20 cellular contexts compared by ENCODE assay signal in the genomic region with DNA sequence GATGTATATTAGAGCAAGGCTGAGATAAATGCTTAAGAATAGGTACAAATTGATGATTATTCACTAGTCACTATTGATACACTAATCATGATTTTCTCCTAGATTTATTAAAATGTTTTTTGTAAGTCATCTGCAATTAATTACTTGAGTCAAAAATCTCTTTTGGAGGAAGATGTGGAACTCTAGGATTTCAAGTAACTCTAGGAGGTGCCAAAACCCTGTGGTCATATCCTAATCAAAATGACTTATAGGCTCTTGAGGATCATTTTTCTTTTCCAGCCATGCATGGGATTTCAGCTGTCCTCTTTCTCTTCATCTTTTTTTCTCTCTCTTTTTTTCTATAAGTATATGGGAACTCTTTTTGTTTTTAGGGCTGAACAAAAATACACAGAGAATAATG.
DNase-seq lines count a peak whose midpoint lies in the region; ATAC-seq, FAIRE-seq and TF ChIP-seq lines count a peak whose summit lies in the region.
"Had no signal": no experiment of that assay in that cellular context is flagged by ENCODE, and none has a peak within 500 bp of the region (broad histone marks: within the 10 kb centered on the region; RNA-seq: fewer than 3 reads in every experiment).

No MANE protein-coding gene starts in this region.

- peaks cover 3% of the 10 kb centered on the region for H3K9me3 Mint-ChIP-seq in astrocyte (ENCODE audit: unreplicated experiment)

- no peak overlapping the region for H3K4me2 ChIP-seq in astrocyte (ENCODE audit: low read length)
- H3K4me2 ChIP-seq: A549, PC-9, SK-N-SH had no signal

- H3K9ac ChIP-seq in astrocyte (ENCODE audit: low read length), result no peak overlapping the region
- H3K9ac ChIP-seq: SK-N-SH had no signal

- POLR2A ChIA-PET in A673 (lab: Charles Lee; ENCODE audit: low non-redundant PET), result interaction anchor here (0.7 kb wide), 1 partner anchor 20 kb away, joined by 3 read pairs; no protein-coding TSS in a partner anchor

- H3K79me2 ChIP-seq in astrocyte (ENCODE audit: insufficient read depth, low read length), result no peaks in the 10 kb centered on the region

- no peaks in the 10 kb centered on the region for H4K20me1 ChIP-seq in astrocyte (ENCODE audit: insufficient read depth, low read length)

- no peak for FAIRE-seq in astrocyte (lab: Jason Lieb, UNC)
- FAIRE-seq: A549, D721Med had no signal

- no peaks in the 10 kb centered on the region for H3K4me1 Mint-ChIP-seq in astrocyte (ENCODE audit: low read depth, unreplicated experiment)

- intact Hi-C loops in A673 (cut with micrococcal nuclease; ENCODE audit: unreplicated experiment), result no loop called here

- H3K27me3 Mint-ChIP-seq in astrocyte (ENCODE audit: low read depth, unreplicated experiment), result peaks cover 2% of the 10 kb centered on the region

- CTCF ChIA-PET in A673 (lab: Charles Lee), result no interaction called here

- H3K27ac ChIP-seq in A673 (ENCODE audit: low read depth, low read length, poor library complexity, severe bottlenecking), result no peak overlapping the region
- no peak overlapping the region for H3K27ac ChIP-seq in astrocyte (ENCODE audit: low read depth, low read length)
- H3K27ac ChIP-seq: A549, PC-9 had no signal

- H3K4me1 ChIP-seq in A673 (ENCODE audit: insufficient read depth, low read length, poor library complexity, severe bottlenecking), result peaks cover 36% of the 10 kb centered on the region
- no peaks in the 10 kb centered on the region for H3K4me1 ChIP-seq in astrocyte (ENCODE audit: insufficient read depth, low read length)
- H3K4me1 ChIP-seq: A549 had no signal

- H3K9me3 ChIP-seq in A673 (ENCODE audit: low read depth, low read length, poor library complexity, severe bottlenecking) (no peaks in the 10 kb centered on the region), astrocyte (ENCODE audit: insufficient read depth, low read depth, low read length) (no peaks in the 10 kb centered on the region)
- H3K9me3 ChIP-seq: A549, SK-N-SH had no signal

- ATAC-seq in HG02973 (IDR thresholded peaks at IDR 0.05; ENCODE audit: unreplicated experiment) (no peak), GM19467 (IDR thresholded peaks at IDR 0.05; ENCODE audit: unreplicated experiment) (no peak)
- ATAC-seq: A549 had no signal

- H3K36me3 ChIP-seq in A673 (ENCODE audit: insufficient read depth, low read length, poor library complexity, severe bottlenecking), result no peaks in the 10 kb centered on the region
- no peaks in the 10 kb centered on the region for H3K36me3 ChIP-seq in astrocyte (ENCODE audit: insufficient read depth, low read length)

- H3K27me3 ChIP-seq in A673 (replicated peaks; ENCODE audit: insufficient read depth, low read depth, low read length, poor library complexity) (no peaks in the 10 kb centered on the region), astrocyte (ENCODE audit: insufficient read depth, low read length) (no peaks in the 10 kb centered on the region)

- H3K36me3 Mint-ChIP-seq in astrocyte (ENCODE audit: low read depth, unreplicated experiment), result no peaks in the 10 kb centered on the region

- DNase-seq in A673 (ENCODE audit: low spot score) (peak; percentile 54), GM04504 (ENCODE audit: low read depth) (peak; percentile 22), astrocyte (ENCODE audit: low read depth) (peak; percentile 51), fibroblast of peridontal ligament (ENCODE audit: extremely low read depth) (peak; percentile 75), epidermal melanocyte (ENCODE audit: insufficient read length, low spot score) (no peak), NOMO-1 treated with dmso at 0.1 percent for 144 hours (lab: John Stamatoyannopoulos, UW; ENCODE audit: unreplicated experiment) (no peak)
- DNase-seq: AML-193; CD4-positive, alpha-beta T cell; H7; MM.1S; NCI-H1105; NCI-H187; NCI-H524 treated with DMSO at 0.1 percent for 48 hours; NK-92 treated with Interleukin-12 subunit alpha and Interleukin-12 subunit beta, amount 100 ng/mL, for 24 hours; PC-9; SK-N-SH had no signal

- BruUV-seq in A673 (replicated peaks; lab: Mats Ljungman, UMichigan), result no TSS peak

- H2AFZ ChIP-seq in astrocyte (ENCODE audit: low read depth, low read length), result no peak overlapping the region
- H2AFZ ChIP-seq: PC-9 had no signal

- H3K4me3 ChIP-seq in A673 (ENCODE audit: low read depth, low read length, poor library complexity, severe bottlenecking) (no peak overlapping the region), astrocyte (ENCODE audit: insufficient read depth, low read depth, low read length) (no peak overlapping the region)
- H3K4me3 ChIP-seq: A549, PC-9 had no signal

- H3K4me3 Mint-ChIP-seq in astrocyte (ENCODE audit: unreplicated experiment), result no peak overlapping the region
- H3K4me3 Mint-ChIP-seq: CD4-positive, alpha-beta T cell had no signal

- no peak overlapping the region for H3K27ac Mint-ChIP-seq in astrocyte (ENCODE audit: unreplicated experiment)
- H3K27ac Mint-ChIP-seq: CD4-positive, alpha-beta T cell had no signal

- TF ChIP-seq CTCF in A673 (conservative IDR thresholded peaks at IDR 0.05; ENCODE audit: low read depth, low read length) (no peak), astrocyte (IDR thresholded peaks at IDR 0.05; ENCODE audit: insufficient read depth, low read depth, low read length) (no peak)

Comparison
In these comparisons a context has a peak if more than half of its experiments do, and no peak if none do; other contexts are left out.
1. DNase-seq: peak in A673 (single experiment), GM04504 (single experiment), astrocyte (single experiment) and fibroblast of peridontal ligament (single experiment); none in epidermal melanocyte (single experiment) and NOMO-1 treated with dmso at 0.1 percent for 144 hours (single experiment).